Comparison of ENCODE assay signal across 22 cellular contexts in the genomic region with DNA sequence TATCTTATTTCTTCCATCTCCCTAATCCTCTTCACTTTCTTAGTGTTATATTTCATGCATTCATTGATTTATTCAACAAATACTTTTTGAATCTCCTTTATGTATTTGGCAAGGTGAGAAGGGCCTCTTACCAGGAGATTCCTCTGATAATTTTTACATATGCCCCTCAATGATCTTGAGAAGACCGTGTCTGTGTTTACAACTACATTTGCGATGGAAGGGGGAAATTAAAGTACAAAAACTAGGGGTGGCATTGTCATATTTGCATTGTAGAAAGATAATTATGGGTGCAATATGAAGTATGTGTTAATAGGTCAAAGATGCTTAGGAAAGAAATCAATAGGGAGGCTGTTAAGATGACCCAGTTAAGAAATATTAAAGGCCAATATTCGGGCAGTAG.
"Had no signal": no experiment of that assay in that cellular context is flagged by ENCODE, and none has a peak within 500 bp of the region (broad histone marks: within the 10 kb centered on the region; RNA-seq: fewer than 3 reads in every experiment).

No MANE protein-coding gene starts in this region.

- H3K4me3 ChIP-seq: coronary artery, dorsolateral prefrontal cortex, esophagus squamous epithelium, gastrocnemius medialis, heart right ventricle, left lung, lower lobe of right lung had no signal

- H3K27ac Mint-ChIP-seq: effector memory CD8-positive, alpha-beta T cell; endodermal cell; naive thymus-derived CD4-positive, alpha-beta T cell had no signal

- H3K9me3 ChIP-seq: esophagus squamous epithelium, gastrocnemius medialis, heart right ventricle, left lung, lower lobe of right lung had no signal

- ATAC-seq: effector memory CD8-positive, alpha-beta T cell; esophagus mucosa; gastrocnemius medialis; heart right ventricle; left lung; left ventricle myocardium superior; lower lobe of right lung; naive thymus-derived CD4-positive, alpha-beta T cell had no signal

- H3K27ac ChIP-seq: coronary artery, dorsolateral prefrontal cortex, epithelial cell of prostate, esophagus squamous epithelium, gastrocnemius medialis, heart right ventricle, left lung, lower lobe of right lung had no signal

- H3K4me1 ChIP-seq: esophagus squamous epithelium, gastrocnemius medialis, heart right ventricle, left lung, lower lobe of right lung had no signal

- H3K36me3 ChIP-seq: esophagus squamous epithelium, gastrocnemius medialis, heart right ventricle, left lung, lower lobe of right lung had no signal

- H3K4me1 Mint-ChIP-seq: naive thymus-derived CD4-positive, alpha-beta T cell had no signal

- H3K27me3 Mint-ChIP-seq: effector memory CD8-positive, alpha-beta T cell; naive thymus-derived CD4-positive, alpha-beta T cell had no signal

- DNase-seq: dermis blood vessel endothelial cell; dorsolateral prefrontal cortex; effector CD4-positive, alpha-beta T cell; effector memory CD8-positive, alpha-beta T cell; erythroblast; esophagus squamous epithelium; foreskin fibroblast; gastrocnemius medialis; glutamatergic neuron; head of caudate nucleus; heart right ventricle; hippocampal formation; left cardiac atrium; left lung; left ventricle myocardium superior; lower lobe of right lung; midbrain; naive thymus-derived CD4-positive, alpha-beta T cell had no signal

- H3K9me3 Mint-ChIP-seq: endodermal cell had no signal

- H3K4me3 Mint-ChIP-seq: effector memory CD8-positive, alpha-beta T cell; endodermal cell; naive thymus-derived CD4-positive, alpha-beta T cell had no signal

- H3K27me3 ChIP-seq: dorsolateral prefrontal cortex, esophagus squamous epithelium, gastrocnemius medialis, heart right ventricle, left lung had no signal

- H3K36me3 Mint-ChIP-seq: naive thymus-derived CD4-positive, alpha-beta T cell had no signal
